Comparison of ENCODE assay signal across 22 cellular contexts in the genomic region with DNA sequence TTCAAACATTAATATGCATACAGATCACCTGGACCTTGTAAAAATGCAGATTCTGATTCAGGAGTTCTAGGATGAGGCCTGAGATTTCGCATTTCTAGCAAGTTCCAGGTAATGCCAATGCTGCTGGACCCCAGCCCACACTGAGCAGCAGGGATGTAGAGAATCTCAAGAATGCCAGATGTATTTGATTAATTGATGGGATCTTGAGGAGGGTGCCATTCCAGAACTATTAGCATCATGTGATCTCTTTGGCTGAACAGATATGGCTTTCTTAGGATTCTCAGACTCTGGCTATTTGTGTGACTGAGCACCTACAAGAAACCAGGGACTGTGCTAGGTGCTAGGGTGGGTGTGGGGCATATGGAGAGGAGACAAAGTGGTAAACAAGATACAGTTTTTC. TPM values are rescaled to one million over a fixed set of nuclear protein-coding genes. Genes with fewer than 3 reads are reported as not detected.
DNase-seq lines count a peak whose midpoint lies in the region; ATAC-seq and TF ChIP-seq lines count a peak whose summit lies in the region.
"Had no signal": no experiment of that assay in that cellular context is flagged by ENCODE, and none has a peak within 500 bp of the region (broad histone marks: within the 10 kb centered on the region; RNA-seq: fewer than 3 reads in every experiment).

No MANE protein-coding gene starts in this region.

- no peak overlapping the region for H3K27ac ChIP-seq in esophagus muscularis mucosa (replicated peaks in 1 of 4)
- H3K27ac ChIP-seq in mesendoderm (ENCODE audit: low read depth, low read length): no peak overlapping the region
- H3K27ac ChIP-seq in heart left ventricle: no peak overlapping the region
- H3K27ac ChIP-seq: A549, GM23248 had no signal

- H3K79me2 ChIP-seq in mesendoderm (ENCODE audit: control insufficient read depth, insufficient read depth, low read length): no peaks in the 10 kb centered on the region

- H3K4ac ChIP-seq in mesendoderm (ENCODE audit: low read depth, low read length): no peak overlapping the region

- no peak overlapping the region for H3K18ac ChIP-seq in mesendoderm (ENCODE audit: low read length)

- no peak overlapping the region for H3K56ac ChIP-seq in mesendoderm (ENCODE audit: low read length)

- H4K8ac ChIP-seq in mesendoderm (ENCODE audit: low read depth, low read length): no peak overlapping the region

- H3K9me3 Mint-ChIP-seq in immature natural killer cell: no peaks in the 10 kb centered on the region
- H3K9me3 Mint-ChIP-seq: CD4-positive, alpha-beta memory T cell had no signal

- no peak overlapping the region for H2BK120ac ChIP-seq in mesendoderm (ENCODE audit: low read depth, low read length)

- H3K4me3 ChIP-seq in esophagus muscularis mucosa (no peak overlapping the region), mesendoderm (ENCODE audit: low read length) (no peak overlapping the region), heart left ventricle (no peak overlapping the region)
- H3K4me3 ChIP-seq: A549, GM12878, GM23248 had no signal

- H3K9me3 ChIP-seq in esophagus muscularis mucosa: no peaks in the 10 kb centered on the region
- H3K9me3 ChIP-seq in heart left ventricle: no peaks in the 10 kb centered on the region
- H3K9me3 ChIP-seq: A549 had no signal

- 92% methylated on average over 1 of the region's 1 CpG for WGBS in esophagus muscularis mucosa
- WGBS in mesendoderm (ENCODE audit: extremely low coverage, insufficient coverage, low lambda C conversion rate): no CpG with 5 or more reads among the region's 1 CpG
- WGBS in heart left ventricle, 4 donors: 89 to 100% (median 94%) methylated on average over 1 of the region's 1 CpG

- ATAC-seq in SK-N-SH treated with all-trans-retinoic acid at 6 μM for 48 hours (peak; percentile 58), heart left ventricle (no peak), GM19351 (IDR thresholded peaks at IDR 0.05; ENCODE audit: unreplicated experiment) (no peak)
- ATAC-seq: A549, GM12878 had no signal

- H2AK5ac ChIP-seq in mesendoderm (ENCODE audit: low read length): no peak overlapping the region

- no peak overlapping the region for H3K23ac ChIP-seq in mesendoderm (ENCODE audit: low read length)

- H3K79me1 ChIP-seq in mesendoderm (ENCODE audit: low read length): no peaks in the 10 kb centered on the region

- no peaks in the 10 kb centered on the region for H3K36me3 Mint-ChIP-seq in immature natural killer cell
- H3K36me3 Mint-ChIP-seq: CD4-positive, alpha-beta memory T cell had no signal

- no peaks in the 10 kb centered on the region for H3K27me3 ChIP-seq in esophagus muscularis mucosa
- H3K27me3 ChIP-seq in mesendoderm (ENCODE audit: insufficient read depth, low read length, poor library complexity): no peaks in the 10 kb centered on the region
- H3K27me3 ChIP-seq in heart left ventricle: no peaks in the 10 kb centered on the region

- no peak overlapping the region for H3K9ac ChIP-seq in mesendoderm (ENCODE audit: low read length)
- H3K9ac ChIP-seq: GM23248 had no signal

- H3K36me3 ChIP-seq in esophagus muscularis mucosa: no peaks in the 10 kb centered on the region
- H3K36me3 ChIP-seq in mesendoderm (ENCODE audit: control insufficient read depth, insufficient read depth, low read length): no peaks in the 10 kb centered on the region
- H3K36me3 ChIP-seq in heart left ventricle: no peaks in the 10 kb centered on the region

- no peak overlapping the region for H3K27ac Mint-ChIP-seq in immature natural killer cell
- H3K27ac Mint-ChIP-seq: CD4-positive, alpha-beta memory T cell had no signal

- intact Hi-C loops in esophagus muscularis mucosa (cut with DNase I): no loop called here
- intact Hi-C loops in heart left ventricle (cut with DNase I): no loop called here

- H3K4me3 Mint-ChIP-seq in immature natural killer cell: no peak overlapping the region
- H3K4me3 Mint-ChIP-seq: CD4-positive, alpha-beta memory T cell had no signal

- no peaks in the 10 kb centered on the region for H3K4me1 ChIP-seq in esophagus muscularis mucosa
- H3K4me1 ChIP-seq in mesendoderm (ENCODE audit: control insufficient read depth, low read depth, low read length): no peaks in the 10 kb centered on the region
- no peaks in the 10 kb centered on the region for H3K4me1 ChIP-seq in heart left ventricle
- H3K4me1 ChIP-seq: A549 had no signal

- peak; percentile 5 for DNase-seq in EL
- peak; percentile 39 for DNase-seq in esophagus muscularis mucosa (ENCODE audit: extremely low spot score)
- peak; percentile 1 for DNase-seq in mesendoderm
- no peak for DNase-seq in middle frontal gyrus (ENCODE audit: extremely low spot score, low spot score)
- DNase-seq in heart left ventricle: no peak
- no peak for DNase-seq in immature natural killer cell
- DNase-seq: 8988T; ACHN; C1 segment of cervical spinal cord; Calu3; CD4-positive, alpha-beta memory T cell; COR-L47; DMS153; DND-41; GDM1; GM23248; H7; HCEC 1CT had no signal

- no peak overlapping the region for H2BK5ac ChIP-seq in mesendoderm (ENCODE audit: low read length)

- H3K4me1 Mint-ChIP-seq in immature natural killer cell: no peaks in the 10 kb centered on the region
- H3K4me1 Mint-ChIP-seq: CD4-positive, alpha-beta memory T cell had no signal

- no peak for TF ChIP-seq POLR2A in esophagus muscularis mucosa (IDR thresholded peaks at IDR 0.05; ENCODE audit: low read depth)
- TF ChIP-seq POLR2A in heart left ventricle (IDR thresholded peaks at IDR 0.05): no peak

- no peak overlapping the region for H2BK15ac ChIP-seq in mesendoderm (replicated peaks; ENCODE audit: low read depth)

- no peak for TF ChIP-seq EP300 in esophagus muscularis mucosa (IDR thresholded peaks at IDR 0.05)

- no peak overlapping the region for H3K4me2 ChIP-seq in mesendoderm (ENCODE audit: low read length)
- H3K4me2 ChIP-seq: A549 had no signal

- H3K27me3 Mint-ChIP-seq in immature natural killer cell (ENCODE audit: low read depth in 3 of 3): peaks cover 0 to 4% (median 3%) of the 10 kb centered on the region in 3 donors

- no peak overlapping the region for H4K5ac ChIP-seq in mesendoderm (ENCODE audit: low read length)

- no peak for TF ChIP-seq CTCF in esophagus muscularis mucosa (IDR thresholded peaks at IDR 0.05)
- no peak for TF ChIP-seq CTCF in heart left ventricle (IDR thresholded peaks at IDR 0.05)

TF ChIP-seq in SK-N-SH treated with all-trans-retinoic acid at 6 μM for 48 hours, 23 proteins besides CTCF, POLR2A, EP300 and RAD21 (continues in another document):
- TF ChIP-seq PPARA (CRISPR knock-in tag; IDR thresholded peaks at IDR 0.05; ENCODE audit: borderline replicate concordance) (no peak), SNAI2 (CRISPR knock-in tag; IDR thresholded peaks at IDR 0.05) (no peak), PATZ1 (CRISPR knock-in tag; IDR thresholded peaks at IDR 0.05; ENCODE audit: borderline replicate concordance) (no peak), ZNF8 (CRISPR knock-in tag; IDR thresholded peaks at IDR 0.05) (no peak), TOX (CRISPR knock-in tag; IDR thresholded peaks at IDR 0.05; ENCODE audit: borderline replicate concordance) (no peak)
- TF ChIP-seq, protein P1, sequence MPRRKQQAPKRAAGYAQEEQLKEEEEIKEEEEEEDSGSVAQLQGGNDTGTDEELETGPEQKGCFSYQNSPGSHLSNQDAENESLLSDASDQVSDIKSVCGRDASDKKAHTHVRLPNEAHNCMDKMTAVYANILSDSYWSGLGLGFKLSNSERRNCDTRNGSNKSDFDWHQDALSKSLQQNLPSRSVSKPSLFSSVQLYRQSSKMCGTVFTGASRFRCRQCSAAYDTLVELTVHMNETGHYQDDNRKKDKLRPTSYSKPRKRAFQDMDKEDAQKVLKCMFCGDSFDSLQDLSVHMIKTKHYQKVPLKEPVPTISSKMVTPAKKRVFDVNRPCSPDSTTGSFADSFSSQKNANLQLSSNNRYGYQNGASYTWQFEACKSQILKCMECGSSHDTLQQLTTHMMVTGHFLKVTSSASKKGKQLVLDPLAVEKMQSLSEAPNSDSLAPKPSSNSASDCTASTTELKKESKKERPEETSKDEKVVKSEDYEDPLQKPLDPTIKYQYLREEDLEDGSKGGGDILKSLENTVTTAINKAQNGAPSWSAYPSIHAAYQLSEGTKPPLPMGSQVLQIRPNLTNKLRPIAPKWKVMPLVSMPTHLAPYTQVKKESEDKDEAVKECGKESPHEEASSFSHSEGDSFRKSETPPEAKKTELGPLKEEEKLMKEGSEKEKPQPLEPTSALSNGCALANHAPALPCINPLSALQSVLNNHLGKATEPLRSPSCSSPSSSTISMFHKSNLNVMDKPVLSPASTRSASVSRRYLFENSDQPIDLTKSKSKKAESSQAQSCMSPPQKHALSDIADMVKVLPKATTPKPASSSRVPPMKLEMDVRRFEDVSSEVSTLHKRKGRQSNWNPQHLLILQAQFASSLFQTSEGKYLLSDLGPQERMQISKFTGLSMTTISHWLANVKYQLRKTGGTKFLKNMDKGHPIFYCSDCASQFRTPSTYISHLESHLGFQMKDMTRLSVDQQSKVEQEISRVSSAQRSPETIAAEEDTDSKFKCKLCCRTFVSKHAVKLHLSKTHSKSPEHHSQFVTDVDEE (CRISPR knock-in tag; IDR thresholded peaks at IDR 0.05): no peak

RNA-seq across cellular contexts. Expression of gene SNX3, which starts 16.5 kb away (rescaled TPM):
- total RNA-seq in esophagus muscularis mucosa (100 to 1,000 TPM; 148 to 176 (median 151) TPM), heart left ventricle (100 to 1,000 TPM; 180 to 259 (median 241) TPM)
- polyA plus RNA-seq in mesendoderm (2013, experiment 1 of 2): 109 TPM
- polyA plus RNA-seq in mesendoderm (2013, experiment 2 of 2): 109 TPM
- polyA plus RNA-seq in heart left ventricle (100 to 1,000 TPM; 214 to 229 TPM), immature natural killer cell (100 to 1,000 TPM; 218 to 469 (median 234) TPM)

RNA-seq across cellular contexts. Expression of gene AFG1L, which starts 17.6 kb away (rescaled TPM):
- total RNA-seq in esophagus muscularis mucosa (1 to 10 TPM; 1.5 to 5.4 (median 3.3) TPM), heart left ventricle (10 to 100 TPM in 6 of 9 donors, 1 to 10 TPM in 3; 1.9 to 16.6 (median 11.1) TPM)
- polyA plus RNA-seq in mesendoderm (2013, experiment 1 of 2): 3.0 TPM
- 3.8 TPM for polyA plus RNA-seq in mesendoderm (2013, experiment 2 of 2)
- polyA plus RNA-seq in heart left ventricle (1 to 10 TPM; 3.0 to 5.3 TPM), immature natural killer cell (1 to 10 TPM in 2 of 3 donors, not detected in 1; 4.1 to 5.4 TPM)

Comparison
In these comparisons a context has a peak if more than half of its experiments do, and no peak if none do; other contexts are left out.
1. DNase-seq: peak in EL (single experiment), esophagus muscularis mucosa (single experiment) and mesendoderm (single experiment); none in middle frontal gyrus (single experiment), heart left ventricle (0 of 5) and immature natural killer cell (0 of 3).